In the genomic region with DNA sequence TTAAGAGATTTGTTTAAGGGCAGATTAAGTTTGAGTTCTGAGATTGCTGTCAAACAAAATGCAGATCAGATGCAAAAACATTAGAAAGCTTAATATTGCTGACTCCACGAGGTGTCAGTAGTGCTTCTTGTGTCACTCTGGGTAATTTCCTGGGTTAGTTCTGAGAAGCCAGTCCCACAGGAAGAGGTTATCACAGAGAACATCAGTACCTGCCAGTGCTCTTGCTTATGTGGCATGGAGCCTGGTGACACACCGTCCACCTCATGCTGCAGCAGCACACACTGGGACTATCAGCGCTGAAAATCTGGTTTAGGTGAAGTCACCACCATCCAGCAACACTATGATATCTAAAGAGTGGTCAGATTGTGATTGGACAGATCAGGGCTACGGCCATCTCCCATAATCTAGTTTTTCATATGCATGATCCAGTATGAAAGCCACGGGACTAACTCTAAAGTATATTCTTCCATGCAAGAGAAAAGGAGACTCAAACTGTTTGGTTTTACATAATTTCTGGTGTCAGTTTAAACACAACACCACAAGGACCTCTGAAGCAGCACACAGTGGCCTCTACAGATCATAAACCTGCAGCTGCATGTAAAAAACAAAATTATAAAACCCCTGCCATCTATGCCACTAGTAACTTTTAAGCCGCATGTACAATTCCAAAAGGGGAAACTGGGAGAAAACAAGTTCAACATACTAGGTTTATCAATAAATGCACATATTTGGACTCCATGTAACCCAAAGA, we compare ENCODE assay signal across 8 cellular contexts. TPM values are rescaled to one million over a fixed set of nuclear protein-coding genes. Genes with fewer than 3 reads are reported as not detected.
A peak's percentile ranks its signal among the peaks of the same experiment; 100 is the strongest.
DNase-seq lines count a peak whose midpoint lies in the region; ATAC-seq, FAIRE-seq and TF ChIP-seq lines count a peak whose summit lies in the region.

No MANE protein-coding gene starts in this region.

- peak overlapping the region; percentile 19 for H3K4me3 Mint-ChIP-seq in activated CD4-positive, alpha-beta memory T cell treated with anti-CD3 and anti-CD28 coated beads, Interleukin-2, amount 10 ng/mL, durations not matched to agents 7 days and 5 days

- DNase-seq in activated naive CD4-positive, alpha-beta T cell treated with Interleukin-2 at 50 U/mL for 16 hours, result peak; percentile 49
- DNase-seq in activated naive CD4-positive, alpha-beta T cell (lab: John Stamatoyannopoulos, UW), result no peak
- DNase-seq in NCI-H1436 treated with DMSO at 0.1 percent for 48 hours (lab: John Stamatoyannopoulos, UW), result peak; percentile 22
- peak; percentile 78 for DNase-seq in activated CD4-positive, alpha-beta memory T cell treated with anti-CD3 and anti-CD28 coated beads, Interleukin-2, amount 10 ng/mL, durations not matched to agents 7 days and 5 days
- peak; percentile 68 for DNase-seq in endothelial cell of umbilical vein (ENCODE audit: low read depth, low spot score)
- DNase-seq in pons (ENCODE audit: low spot score), result peak; percentile 77

- peaks cover 13 to 28% of the 10 kb centered on the region in 2 experiments for H3K36me3 ChIP-seq in endothelial cell of umbilical vein (ENCODE audit: control insufficient read depth in 2 of 2, extremely low read depth in 1 of 2, insufficient read depth in 2 of 2, low read length in 2 of 2)

- H3K79me2 ChIP-seq in endothelial cell of umbilical vein (ENCODE audit: control insufficient read depth, insufficient read depth, low read length), result no peaks in the 10 kb centered on the region

- H3K4me3 ChIP-seq in endothelial cell of umbilical vein (replicated peaks in 1 of 3; ENCODE audit: insufficient read depth in 1 of 3, low read depth in 1 of 3, low read length in 3 of 3), result no peak overlapping the region

- POLR2A ChIA-PET in activated CD4-positive, alpha-beta memory T cell treated with anti-CD3 and anti-CD28 coated beads, Interleukin-2, amount 10 ng/mL, durations not matched to agents 7 days and 5 days (lab: Charles Lee), result interaction anchor here (0.8 to 2.4 kb wide), 14 partner anchors 18 to 404 kb away, joined by 3 to 13 read pairs (median 4); a partner anchor contains a TSS
- POLR2A ChIA-PET in endothelial cell of umbilical vein (lab: Charles Lee), result no interaction called here

- peak overlapping the region; percentile 79 for H3K27ac Mint-ChIP-seq in activated CD4-positive, alpha-beta memory T cell treated with anti-CD3 and anti-CD28 coated beads, Interleukin-2, amount 10 ng/mL, durations not matched to agents 7 days and 5 days

- dilution Hi-C loops in endothelial cell of umbilical vein (cut with MboI; ENCODE audit: extremely low pct_ligation_motif_present, low sequenced_read_pairs), result no loop called here

- TF ChIP-seq CTCF in endothelial cell of umbilical vein (IDR thresholded peaks at IDR 0.05; ENCODE audit: extremely low read depth in 1 of 2, insufficient read depth in 1 of 2, low read depth in 1 of 2, low read length in 2 of 2), result peak; percentile 36 to 45

- H2AFZ ChIP-seq in endothelial cell of umbilical vein (ENCODE audit: low read depth, low read length), result no peak overlapping the region

- intact Hi-C loops in endothelial cell of umbilical vein (cut with micrococcal nuclease), result loop anchor here (1.0 to 5.0 kb wide), 5 partner anchors 75 to 404 kb away; a partner anchor contains a TSS

- CTCF ChIA-PET in activated CD4-positive, alpha-beta memory T cell treated with anti-CD3 and anti-CD28 coated beads, Interleukin-2, amount 10 ng/mL, durations not matched to agents 7 days and 5 days (lab: Charles Lee), result interaction anchor here (0.6 to 4.3 kb wide), 23 partner anchors 12 to 448 kb away, joined by 3 to 47 read pairs (median 4); no protein-coding TSS in a partner anchor
- CTCF ChIA-PET in endothelial cell of umbilical vein (lab: Charles Lee), result interaction anchor here (0.5 to 2.6 kb wide), 37 partner anchors 8 to 403 kb away, joined by 3 to 52 read pairs (median 4); a partner anchor contains a TSS

- peaks cover 6% of the 10 kb centered on the region for H3K4me1 ChIP-seq in endothelial cell of umbilical vein (ENCODE audit: control insufficient read depth, extremely low read depth, insufficient read depth, low read length)

- H3K4me2 ChIP-seq in endothelial cell of umbilical vein (ENCODE audit: insufficient read depth, low read length), result no peak overlapping the region

- no peaks in the 10 kb centered on the region for H3K27me3 ChIP-seq in endothelial cell of umbilical vein (ENCODE audit: control insufficient read depth in 2 of 2, insufficient read depth in 2 of 2, low read length in 2 of 2)

- no peaks in the 10 kb centered on the region for H3K9me3 ChIP-seq in endothelial cell of umbilical vein (replicated peaks; ENCODE audit: control insufficient read depth, insufficient read depth, low read length)

- no peak overlapping the region for H3K9ac ChIP-seq in endothelial cell of umbilical vein (replicated peaks; ENCODE audit: extremely low read depth, insufficient read depth, low read length)

- no TSS peak for BruUV-seq in endothelial cell of umbilical vein (replicated peaks; lab: Mats Ljungman, UMichigan)

- no peak overlapping the region for H3K27ac ChIP-seq in endothelial cell of umbilical vein (ENCODE audit: insufficient read depth, low read depth, low read length)

- H3K9me1 ChIP-seq in endothelial cell of umbilical vein (replicated peaks; ENCODE audit: control insufficient read depth, extremely low read depth, insufficient read depth, low read length), result no peaks in the 10 kb centered on the region

- peak; percentile 40 for FAIRE-seq in endothelial cell of umbilical vein (lab: Jason Lieb, UNC)

- H3K9me3 Mint-ChIP-seq in activated CD4-positive, alpha-beta memory T cell treated with anti-CD3 and anti-CD28 coated beads, Interleukin-2, amount 10 ng/mL, durations not matched to agents 7 days and 5 days, result no peaks in the 10 kb centered on the region

- no peaks in the 10 kb centered on the region for H3K27me3 Mint-ChIP-seq in activated CD4-positive, alpha-beta memory T cell treated with anti-CD3 and anti-CD28 coated beads, Interleukin-2, amount 10 ng/mL, durations not matched to agents 7 days and 5 days

- peaks cover 45% of the 10 kb centered on the region for H3K4me1 Mint-ChIP-seq in activated CD4-positive, alpha-beta memory T cell treated with anti-CD3 and anti-CD28 coated beads, Interleukin-2, amount 10 ng/mL, durations not matched to agents 7 days and 5 days

- ATAC-seq in HG02759 (IDR thresholded peaks at IDR 0.05; ENCODE audit: unreplicated experiment) (peak; percentile 91), HG03439 (IDR thresholded peaks at IDR 0.05; ENCODE audit: unreplicated experiment) (no peak)

- H4K20me1 ChIP-seq in endothelial cell of umbilical vein (replicated peaks; ENCODE audit: control insufficient read depth, extremely low read depth, insufficient read depth, low read length), result no peaks in the 10 kb centered on the region

- H3K36me3 Mint-ChIP-seq in activated CD4-positive, alpha-beta memory T cell treated with anti-CD3 and anti-CD28 coated beads, Interleukin-2, amount 10 ng/mL, durations not matched to agents 7 days and 5 days (ENCODE audit: low read depth), result peaks cover 45% of the 10 kb centered on the region

- no peak for TF ChIP-seq POLR2A in endothelial cell of umbilical vein (IDR thresholded peaks at IDR 0.05; ENCODE audit: low read depth, low read length)

TF ChIP-seq in endothelial cell of umbilical vein, 7 proteins besides CTCF, POLR2A, EP300 and RAD21:
- TF ChIP-seq, protein P1, sequence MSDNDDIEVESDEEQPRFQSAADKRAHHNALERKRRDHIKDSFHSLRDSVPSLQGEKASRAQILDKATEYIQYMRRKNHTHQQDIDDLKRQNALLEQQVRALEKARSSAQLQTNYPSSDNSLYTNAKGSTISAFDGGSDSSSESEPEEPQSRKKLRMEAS (IDR thresholded peaks at IDR 0.05; ENCODE audit: insufficient read depth, insufficient read length), result no peak
- TF ChIP-seq JUN (IDR thresholded peaks at IDR 0.05; ENCODE audit: borderline replicate concordance, insufficient read depth, insufficient read length, low read depth) (no peak), GATA2 (IDR thresholded peaks at IDR 0.05; ENCODE audit: insufficient read depth, insufficient read length, low read depth, low read length) (peak; percentile 88), FOS (IDR thresholded peaks at IDR 0.05; ENCODE audit: borderline replicate concordance, insufficient read depth, low read length) (peak; percentile 6), EZH2 (IDR thresholded peaks at IDR 0.05; ENCODE audit: borderline replicate concordance, low read depth, low read length, severe bottlenecking) (no peak), MYC (IDR thresholded peaks at IDR 0.05; ENCODE audit: low read depth, low read length) (no peak), POLR2AphosphoS5 (IDR thresholded peaks at IDR 0.05; ENCODE audit: insufficient read depth, low read depth, low read length) (peak; percentile 32)
TF ChIP-seq in endothelial cell of umbilical vein: peak in this region for 3.

RNA-seq across cellular contexts. Expression of a gene that starts 36.1 kb away (rescaled TPM):
- 1 to 10 TPM; 1.3 to 1.4 TPM for total RNA-seq in activated CD4-positive, alpha-beta memory T cell treated with anti-CD3 and anti-CD28 coated beads, Interleukin-2, amount 10 ng/mL, durations not matched to agents 7 days and 5 days
- 18.4 and 19.4 TPM in 2 replicates for total RNA-seq in endothelial cell of umbilical vein
- 4.2 and 7.5 TPM in 2 replicates for polyA plus RNA-seq in endothelial cell of umbilical vein
- polyA plus RNA-seq in endothelial cell of umbilical vein (2011; cell fraction: cytosol; rRNA removed), result 4.1 and 5.1 TPM in 2 replicates
- polyA plus RNA-seq in endothelial cell of umbilical vein (2011; cell fraction: nucleus; rRNA removed), result 20.3 and 23.1 TPM in 2 replicates
- polyA plus RNA-seq in endothelial cell of umbilical vein (2012), result 3.4 TPM in 2 replicates
- polyA minus RNA-seq in endothelial cell of umbilical vein, result 37.4 and 39.6 TPM in 2 replicates
- polyA minus RNA-seq in endothelial cell of umbilical vein (2011; cell fraction: cytosol; rRNA and poly(A)+ RNA removed), result 4.5 TPM
- 27.8 and 34.3 TPM in 2 replicates for polyA minus RNA-seq in endothelial cell of umbilical vein (2011; cell fraction: nucleus; rRNA and poly(A)+ RNA removed)

Comparison
In these comparisons a context has a peak if more than half of its experiments do, and no peak if none do; other contexts are left out.
1. DNase-seq: peak in activated naive CD4-positive, alpha-beta T cell treated with Interleukin-2 at 50 U/mL for 16 hours (single experiment), NCI-H1436 treated with DMSO at 0.1 percent for 48 hours (single experiment), activated CD4-positive, alpha-beta memory T cell treated with anti-CD3 and anti-CD28 coated beads, Interleukin-2, amount 10 ng/mL, durations not matched to agents 7 days and 5 days (single experiment), endothelial cell of umbilical vein (single experiment) and pons (single experiment); none in activated naive CD4-positive, alpha-beta T cell (0 of 4).